ENCODE assay signal across 1 cellular context in the genomic region with DNA sequence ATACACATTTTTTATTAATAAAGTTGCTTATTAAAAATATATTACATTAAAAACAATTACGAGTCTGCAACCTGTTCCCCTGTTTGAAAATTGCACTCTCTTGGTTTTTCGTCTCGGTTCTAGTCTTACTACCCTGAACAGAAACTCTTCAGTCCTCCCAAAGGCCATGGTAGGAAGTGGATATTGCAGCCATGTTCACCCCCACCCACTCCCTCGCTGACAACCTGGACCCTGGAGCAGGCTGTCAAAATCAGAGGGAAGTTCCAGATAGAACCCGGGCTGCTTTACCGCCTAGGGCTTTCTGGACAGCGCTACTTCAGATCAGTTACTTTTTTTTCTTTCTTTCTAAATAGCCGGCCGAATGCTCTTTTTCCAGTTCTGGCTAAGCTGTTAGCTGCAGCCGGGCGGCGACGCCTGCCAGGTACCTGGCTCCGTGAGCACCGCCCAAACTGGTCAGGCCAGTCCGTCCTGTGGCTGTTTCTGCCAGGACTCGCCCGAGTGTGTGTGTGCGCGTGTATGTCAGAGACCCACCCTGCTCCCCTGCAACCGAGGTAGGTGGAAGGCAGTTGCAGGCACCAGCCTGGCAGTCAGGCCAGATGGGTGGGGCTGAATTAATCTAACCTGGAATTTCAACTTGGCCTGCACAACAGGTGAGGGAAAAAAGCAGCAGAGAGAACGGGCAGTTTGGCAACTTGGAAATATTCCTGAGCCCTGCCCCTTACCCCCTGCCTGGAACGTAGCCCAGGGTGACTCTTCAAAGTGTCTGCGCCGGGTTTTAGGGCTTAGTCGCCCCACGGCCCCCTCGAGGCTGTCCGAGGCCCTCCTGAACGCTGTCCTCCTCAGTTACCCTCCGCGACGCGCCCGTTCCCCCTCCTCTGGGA.
TF ChIP-seq lines count a peak whose summit lies in the region.

No MANE protein-coding gene starts in this region.

TF ChIP-seq in HepG2, 621 proteins besides CTCF, POLR2A, EP300 and RAD21 (continued from another document and continues in another):
- TF ChIP-seq SSRP1 (CRISPR knock-in tag; IDR thresholded peaks at IDR 0.05) (no peak; the same call in 1 of the 2 replicates), THYN1 (CRISPR knock-in tag; IDR thresholded peaks at IDR 0.05; ENCODE audit: borderline replicate concordance, low read depth) (no peak), KLF16 (CRISPR knock-in tag; IDR thresholded peaks at IDR 0.05) (0 out of 4 replicates have a peak, but pooled peaks of 1 of the 2 experiments have one; percentile 0), ZNF678 (CRISPR knock-in tag; IDR thresholded peaks at IDR 0.05) (no peak), ZSCAN12 (CRISPR knock-in tag; IDR thresholded peaks at IDR 0.05) (no peak), ZSCAN30 (CRISPR knock-in tag; IDR thresholded peaks at IDR 0.05) (no peak), NFE2L2 (IDR thresholded peaks at IDR 0.05; ENCODE audit: low read length) (no peak), IKZF1 (IDR thresholded peaks at IDR 0.05) (no peak), JUNB (CRISPR knock-in tag; IDR thresholded peaks at IDR 0.05; ENCODE audit: borderline replicate concordance) (no peak), ZNF333 (CRISPR knock-in tag; IDR thresholded peaks at IDR 0.05; ENCODE audit: borderline replicate concordance) (no peak), HDAC1 (CRISPR knock-in tag; IDR thresholded peaks at IDR 0.05) (no peak), CBX5 (CRISPR knock-in tag; IDR thresholded peaks at IDR 0.05; ENCODE audit: borderline replicate concordance) (no peak), ZNF331 (CRISPR knock-in tag; IDR thresholded peaks at IDR 0.05) (no peak), KDM5B (CRISPR knock-in tag; IDR thresholded peaks at IDR 0.05; ENCODE audit: borderline replicate concordance) (peak; percentile 55; the same call in 1 of the 2 replicates), XRCC5 (optimal IDR thresholded peaks at IDR 0.05; ENCODE audit: low read length) (peak; percentile 5), ZC3H4 (CRISPR knock-in tag; IDR thresholded peaks at IDR 0.05; ENCODE audit: borderline replicate concordance) (peak; percentile 74; the same call in 1 of the 2 replicates), NFKB2 (CRISPR knock-in tag; IDR thresholded peaks at IDR 0.05; ENCODE audit: borderline replicate concordance) (no peak), ISX (CRISPR knock-in tag; conservative IDR thresholded peaks at IDR 0.05) (0 out of 2 replicates have a peak, but pooled peaks have one; percentile 50), SCMH1 (CRISPR knock-in tag; IDR thresholded peaks at IDR 0.05; ENCODE audit: borderline replicate concordance) (no peak), RELA (CRISPR knock-in tag; IDR thresholded peaks at IDR 0.05) (no peak), ZFP62 (CRISPR knock-in tag; IDR thresholded peaks at IDR 0.05) (no peak), RORA (CRISPR knock-in tag; IDR thresholded peaks at IDR 0.05) (peak; percentile 84; the same call in 1 of the 2 replicates), MIER2 (CRISPR knock-in tag; IDR thresholded peaks at IDR 0.05) (no peak), TCF12 (IDR thresholded peaks at IDR 0.05) (no peak), TCF12 (CRISPR knock-in tag; IDR thresholded peaks at IDR 0.05) (0 out of 2 replicates have a peak, but pooled peaks have one; percentile 4), ZNF496 (CRISPR knock-in tag; IDR thresholded peaks at IDR 0.05; ENCODE audit: insufficient replicate concordance) (no peak), NPAS2 (CRISPR knock-in tag; IDR thresholded peaks at IDR 0.05; ENCODE audit: borderline replicate concordance) (no peak), ZNF256 (CRISPR knock-in tag; conservative IDR thresholded peaks at IDR 0.05) (no peak), RARG (CRISPR knock-in tag; IDR thresholded peaks at IDR 0.05; ENCODE audit: low read depth) (no peak), ETV6 (CRISPR knock-in tag; conservative IDR thresholded peaks at IDR 0.05) (peak; percentile 31; the same call in 1 of the 2 replicates), HIVEP1 (CRISPR knock-in tag; IDR thresholded peaks at IDR 0.05) (peak; percentile 11; the same call in 1 of the 2 replicates), HNF4G (IDR thresholded peaks at IDR 0.05; ENCODE audit: borderline replicate concordance, low read depth, low read length) (no peak), HNF4G (CRISPR knock-in tag; IDR thresholded peaks at IDR 0.05; ENCODE audit: borderline replicate concordance, low read depth) (no peak), FIP1L1 (IDR thresholded peaks at IDR 0.05; ENCODE audit: borderline replicate concordance, insufficient read depth, low read depth, low read length) (peak; percentile 43; the same call in 1 of the 2 replicates), ZNF20 (CRISPR knock-in tag; IDR thresholded peaks at IDR 0.05) (0 out of 2 replicates have a peak, but pooled peaks have one; percentile 7), ZNF652 (CRISPR knock-in tag; IDR thresholded peaks at IDR 0.05; ENCODE audit: borderline replicate concordance, low read depth) (no peak), PCBP2 (optimal IDR thresholded peaks at IDR 0.05; ENCODE audit: low read depth, low read length, poor library complexity, severe bottlenecking) (no peak), EEA1 (CRISPR knock-in tag; IDR thresholded peaks at IDR 0.05; ENCODE audit: borderline replicate concordance) (no peak), SALL1 (CRISPR knock-in tag; IDR thresholded peaks at IDR 0.05) (no peak)
- TF ChIP-seq, protein P1, sequence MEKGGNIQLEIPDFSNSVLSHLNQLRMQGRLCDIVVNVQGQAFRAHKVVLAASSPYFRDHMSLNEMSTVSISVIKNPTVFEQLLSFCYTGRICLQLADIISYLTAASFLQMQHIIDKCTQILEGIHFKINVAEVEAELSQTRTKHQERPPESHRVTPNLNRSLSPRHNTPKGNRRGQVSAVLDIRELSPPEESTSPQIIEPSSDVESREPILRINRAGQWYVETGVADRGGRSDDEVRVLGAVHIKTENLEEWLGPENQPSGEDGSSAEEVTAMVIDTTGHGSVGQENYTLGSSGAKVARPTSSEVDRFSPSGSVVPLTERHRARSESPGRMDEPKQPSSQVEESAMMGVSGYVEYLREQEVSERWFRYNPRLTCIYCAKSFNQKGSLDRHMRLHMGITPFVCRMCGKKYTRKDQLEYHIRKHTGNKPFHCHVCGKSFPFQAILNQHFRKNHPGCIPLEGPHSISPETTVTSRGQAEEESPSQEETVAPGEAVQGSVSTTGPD (CRISPR knock-in tag; IDR thresholded peaks at IDR 0.05), result 0 out of 2 replicates have a peak, but pooled peaks have one; percentile 34
- TF ChIP-seq, protein P2, sequence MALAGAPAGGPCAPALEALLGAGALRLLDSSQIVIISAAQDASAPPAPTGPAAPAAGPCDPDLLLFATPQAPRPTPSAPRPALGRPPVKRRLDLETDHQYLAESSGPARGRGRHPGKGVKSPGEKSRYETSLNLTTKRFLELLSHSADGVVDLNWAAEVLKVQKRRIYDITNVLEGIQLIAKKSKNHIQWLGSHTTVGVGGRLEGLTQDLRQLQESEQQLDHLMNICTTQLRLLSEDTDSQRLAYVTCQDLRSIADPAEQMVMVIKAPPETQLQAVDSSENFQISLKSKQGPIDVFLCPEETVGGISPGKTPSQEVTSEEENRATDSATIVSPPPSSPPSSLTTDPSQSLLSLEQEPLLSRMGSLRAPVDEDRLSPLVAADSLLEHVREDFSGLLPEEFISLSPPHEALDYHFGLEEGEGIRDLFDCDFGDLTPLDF (CRISPR knock-in tag; IDR thresholded peaks at IDR 0.05), result no peak
- TF ChIP-seq, protein P3, sequence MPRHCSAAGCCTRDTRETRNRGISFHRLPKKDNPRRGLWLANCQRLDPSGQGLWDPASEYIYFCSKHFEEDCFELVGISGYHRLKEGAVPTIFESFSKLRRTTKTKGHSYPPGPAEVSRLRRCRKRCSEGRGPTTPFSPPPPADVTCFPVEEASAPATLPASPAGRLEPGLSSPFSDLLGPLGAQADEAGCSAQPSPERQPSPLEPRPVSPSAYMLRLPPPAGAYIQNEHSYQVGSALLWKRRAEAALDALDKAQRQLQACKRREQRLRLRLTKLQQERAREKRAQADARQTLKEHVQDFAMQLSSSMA (CRISPR knock-in tag; IDR thresholded peaks at IDR 0.05), result 0 out of 2 replicates have a peak, but pooled peaks have one; percentile 51
- TF ChIP-seq, protein P4, sequence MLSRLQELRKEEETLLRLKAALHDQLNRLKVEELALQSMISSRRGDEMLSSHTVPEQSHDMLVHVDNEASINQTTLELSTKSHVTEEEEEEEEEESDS (CRISPR knock-in tag; IDR thresholded peaks at IDR 0.05; ENCODE audit: borderline replicate concordance), result no peak
- TF ChIP-seq, protein P5, sequence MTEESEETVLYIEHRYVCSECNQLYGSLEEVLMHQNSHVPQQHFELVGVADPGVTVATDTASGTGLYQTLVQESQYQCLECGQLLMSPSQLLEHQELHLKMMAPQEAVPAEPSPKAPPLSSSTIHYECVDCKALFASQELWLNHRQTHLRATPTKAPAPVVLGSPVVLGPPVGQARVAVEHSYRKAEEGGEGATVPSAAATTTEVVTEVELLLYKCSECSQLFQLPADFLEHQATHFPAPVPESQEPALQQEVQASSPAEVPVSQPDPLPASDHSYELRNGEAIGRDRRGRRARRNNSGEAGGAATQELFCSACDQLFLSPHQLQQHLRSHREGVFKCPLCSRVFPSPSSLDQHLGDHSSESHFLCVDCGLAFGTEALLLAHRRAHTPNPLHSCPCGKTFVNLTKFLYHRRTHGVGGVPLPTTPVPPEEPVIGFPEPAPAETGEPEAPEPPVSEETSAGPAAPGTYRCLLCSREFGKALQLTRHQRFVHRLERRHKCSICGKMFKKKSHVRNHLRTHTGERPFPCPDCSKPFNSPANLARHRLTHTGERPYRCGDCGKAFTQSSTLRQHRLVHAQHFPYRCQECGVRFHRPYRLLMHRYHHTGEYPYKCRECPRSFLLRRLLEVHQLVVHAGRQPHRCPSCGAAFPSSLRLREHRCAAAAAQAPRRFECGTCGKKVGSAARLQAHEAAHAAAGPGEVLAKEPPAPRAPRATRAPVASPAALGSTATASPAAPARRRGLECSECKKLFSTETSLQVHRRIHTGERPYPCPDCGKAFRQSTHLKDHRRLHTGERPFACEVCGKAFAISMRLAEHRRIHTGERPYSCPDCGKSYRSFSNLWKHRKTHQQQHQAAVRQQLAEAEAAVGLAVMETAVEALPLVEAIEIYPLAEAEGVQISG (CRISPR knock-in tag; IDR thresholded peaks at IDR 0.05), result 0 out of 2 replicates have a peak, but pooled peaks have one; percentile 7
- TF ChIP-seq, protein P6, sequence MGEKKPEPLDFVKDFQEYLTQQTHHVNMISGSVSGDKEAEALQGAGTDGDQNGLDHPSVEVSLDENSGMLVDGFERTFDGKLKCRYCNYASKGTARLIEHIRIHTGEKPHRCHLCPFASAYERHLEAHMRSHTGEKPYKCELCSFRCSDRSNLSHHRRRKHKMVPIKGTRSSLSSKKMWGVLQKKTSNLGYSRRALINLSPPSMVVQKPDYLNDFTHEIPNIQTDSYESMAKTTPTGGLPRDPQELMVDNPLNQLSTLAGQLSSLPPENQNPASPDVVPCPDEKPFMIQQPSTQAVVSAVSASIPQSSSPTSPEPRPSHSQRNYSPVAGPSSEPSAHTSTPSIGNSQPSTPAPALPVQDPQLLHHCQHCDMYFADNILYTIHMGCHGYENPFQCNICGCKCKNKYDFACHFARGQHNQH (CRISPR knock-in tag; IDR thresholded peaks at IDR 0.05), result no peak
- TF ChIP-seq, protein P7, sequence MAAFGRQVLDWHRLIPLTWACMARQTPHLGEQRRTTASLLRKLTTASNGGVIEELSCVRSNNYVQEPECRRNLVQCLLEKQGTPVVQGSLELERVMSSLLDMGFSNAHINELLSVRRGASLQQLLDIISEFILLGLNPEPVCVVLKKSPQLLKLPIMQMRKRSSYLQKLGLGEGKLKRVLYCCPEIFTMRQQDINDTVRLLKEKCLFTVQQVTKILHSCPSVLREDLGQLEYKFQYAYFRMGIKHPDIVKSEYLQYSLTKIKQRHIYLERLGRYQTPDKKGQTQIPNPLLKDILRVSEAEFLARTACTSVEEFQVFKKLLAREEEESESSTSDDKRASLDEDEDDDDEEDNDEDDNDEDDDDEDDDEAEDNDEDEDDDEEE (CRISPR knock-in tag; IDR thresholded peaks at IDR 0.05), result no peak
- TF ChIP-seq, protein P8, sequence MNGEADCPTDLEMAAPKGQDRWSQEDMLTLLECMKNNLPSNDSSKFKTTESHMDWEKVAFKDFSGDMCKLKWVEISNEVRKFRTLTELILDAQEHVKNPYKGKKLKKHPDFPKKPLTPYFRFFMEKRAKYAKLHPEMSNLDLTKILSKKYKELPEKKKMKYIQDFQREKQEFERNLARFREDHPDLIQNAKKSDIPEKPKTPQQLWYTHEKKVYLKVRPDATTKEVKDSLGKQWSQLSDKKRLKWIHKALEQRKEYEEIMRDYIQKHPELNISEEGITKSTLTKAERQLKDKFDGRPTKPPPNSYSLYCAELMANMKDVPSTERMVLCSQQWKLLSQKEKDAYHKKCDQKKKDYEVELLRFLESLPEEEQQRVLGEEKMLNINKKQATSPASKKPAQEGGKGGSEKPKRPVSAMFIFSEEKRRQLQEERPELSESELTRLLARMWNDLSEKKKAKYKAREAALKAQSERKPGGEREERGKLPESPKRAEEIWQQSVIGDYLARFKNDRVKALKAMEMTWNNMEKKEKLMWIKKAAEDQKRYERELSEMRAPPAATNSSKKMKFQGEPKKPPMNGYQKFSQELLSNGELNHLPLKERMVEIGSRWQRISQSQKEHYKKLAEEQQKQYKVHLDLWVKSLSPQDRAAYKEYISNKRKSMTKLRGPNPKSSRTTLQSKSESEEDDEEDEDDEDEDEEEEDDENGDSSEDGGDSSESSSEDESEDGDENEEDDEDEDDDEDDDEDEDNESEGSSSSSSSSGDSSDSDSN (CRISPR knock-in tag; IDR thresholded peaks at IDR 0.05), result no peak
- TF ChIP-seq, protein P9, sequence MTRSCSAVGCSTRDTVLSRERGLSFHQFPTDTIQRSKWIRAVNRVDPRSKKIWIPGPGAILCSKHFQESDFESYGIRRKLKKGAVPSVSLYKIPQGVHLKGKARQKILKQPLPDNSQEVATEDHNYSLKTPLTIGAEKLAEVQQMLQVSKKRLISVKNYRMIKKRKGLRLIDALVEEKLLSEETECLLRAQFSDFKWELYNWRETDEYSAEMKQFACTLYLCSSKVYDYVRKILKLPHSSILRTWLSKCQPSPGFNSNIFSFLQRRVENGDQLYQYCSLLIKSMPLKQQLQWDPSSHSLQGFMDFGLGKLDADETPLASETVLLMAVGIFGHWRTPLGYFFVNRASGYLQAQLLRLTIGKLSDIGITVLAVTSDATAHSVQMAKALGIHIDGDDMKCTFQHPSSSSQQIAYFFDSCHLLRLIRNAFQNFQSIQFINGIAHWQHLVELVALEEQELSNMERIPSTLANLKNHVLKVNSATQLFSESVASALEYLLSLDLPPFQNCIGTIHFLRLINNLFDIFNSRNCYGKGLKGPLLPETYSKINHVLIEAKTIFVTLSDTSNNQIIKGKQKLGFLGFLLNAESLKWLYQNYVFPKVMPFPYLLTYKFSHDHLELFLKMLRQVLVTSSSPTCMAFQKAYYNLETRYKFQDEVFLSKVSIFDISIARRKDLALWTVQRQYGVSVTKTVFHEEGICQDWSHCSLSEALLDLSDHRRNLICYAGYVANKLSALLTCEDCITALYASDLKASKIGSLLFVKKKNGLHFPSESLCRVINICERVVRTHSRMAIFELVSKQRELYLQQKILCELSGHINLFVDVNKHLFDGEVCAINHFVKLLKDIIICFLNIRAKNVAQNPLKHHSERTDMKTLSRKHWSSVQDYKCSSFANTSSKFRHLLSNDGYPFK (CRISPR knock-in tag; IDR thresholded peaks at IDR 0.05; ENCODE audit: borderline replicate concordance), result peak; percentile 51; the same call in 1 of the 2 replicates
- TF ChIP-seq, protein P10, sequence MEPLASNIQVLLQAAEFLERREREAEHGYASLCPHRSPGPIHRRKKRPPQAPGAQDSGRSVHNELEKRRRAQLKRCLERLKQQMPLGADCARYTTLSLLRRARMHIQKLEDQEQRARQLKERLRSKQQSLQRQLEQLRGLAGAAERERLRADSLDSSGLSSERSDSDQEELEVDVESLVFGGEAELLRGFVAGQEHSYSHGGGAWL (CRISPR knock-in tag; IDR thresholded peaks at IDR 0.05), result 0 out of 2 replicates have a peak, but pooled peaks have one; percentile 18
